In the genomic region with DNA sequence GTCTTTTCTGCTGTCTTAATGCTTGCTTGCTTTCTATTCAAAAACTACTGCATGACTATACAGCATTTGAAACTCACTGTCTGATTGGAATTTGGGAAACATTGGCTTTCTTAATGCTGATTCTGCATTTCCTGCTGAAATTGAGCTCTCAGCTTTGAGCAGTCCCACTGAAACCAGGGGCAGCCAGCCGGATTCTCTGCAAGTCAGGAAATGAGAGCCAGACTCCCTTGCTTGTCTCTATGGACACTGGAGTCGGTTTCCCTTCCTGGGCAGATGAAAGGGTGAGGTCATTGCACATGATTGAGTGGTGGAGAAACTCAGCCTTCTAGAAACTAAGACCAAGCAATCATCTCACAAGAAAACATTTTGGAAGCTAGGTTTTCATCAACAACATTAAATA, we compare ENCODE assay signal across 11 cellular contexts.
A peak's percentile ranks its signal among the peaks of the same experiment; 100 is the strongest.
DNase-seq lines count a peak whose midpoint lies in the region; ATAC-seq and TF ChIP-seq lines count a peak whose summit lies in the region.
"Had no signal": no experiment of that assay in that cellular context is flagged by ENCODE, and none has a peak within 500 bp of the region (broad histone marks: within the 10 kb centered on the region; RNA-seq: fewer than 3 reads in every experiment).

No MANE protein-coding gene starts in this region.

- in situ Hi-C loops in gastrocnemius medialis (cut with MboI; ENCODE audit: low sequenced_read_pairs in 4 of 4): no loop called here

- intact Hi-C loops in gastrocnemius medialis (cut with DNase I; ENCODE audit: low total_unique reads): no loop called here

- peak overlapping the region; percentile 37 for H3K4me3 Mint-ChIP-seq in HFFc6
- no peak overlapping the region for H3K4me3 Mint-ChIP-seq in T-helper 17 cell
- H3K4me3 Mint-ChIP-seq in glutamatergic neuron (ENCODE audit: unreplicated experiment): no peak overlapping the region
- H3K4me3 Mint-ChIP-seq: activated T-cell treated with anti-CD3 and anti-CD28 coated beads, Interleukin-2, amount 50 U/mL, for 4 hours had no signal

- peaks cover 0 to 6% of the 10 kb centered on the region in 2 donors for H3K4me1 ChIP-seq in gastrocnemius medialis

- no peak for TF ChIP-seq CTCF in HFFc6 (IDR thresholded peaks at IDR 0.05)
- TF ChIP-seq CTCF in gastrocnemius medialis (IDR thresholded peaks at IDR 0.05 in 4 of 5, conservative IDR thresholded peaks at IDR 0.05 in 1 of 5): no peak
- TF ChIP-seq CTCF in glutamatergic neuron (IDR thresholded peaks at IDR 0.05; ENCODE audit: partially characterized antibody, unreplicated experiment): no peak

- H3K4me1 Mint-ChIP-seq in HFFc6 (ENCODE audit: low read depth): peaks cover 18% of the 10 kb centered on the region
- H3K4me1 Mint-ChIP-seq in T-helper 17 cell: no peaks in the 10 kb centered on the region
- peaks cover 5% of the 10 kb centered on the region for H3K4me1 Mint-ChIP-seq in glutamatergic neuron (ENCODE audit: low read depth, unreplicated experiment)

- no peak overlapping the region for H3K4me3 ChIP-seq in gastrocnemius medialis

- peaks cover 2% of the 10 kb centered on the region for H3K27me3 Mint-ChIP-seq in HFFc6 (ENCODE audit: insufficient read depth)
- peaks cover 6% of the 10 kb centered on the region for H3K27me3 Mint-ChIP-seq in T-helper 17 cell
- peaks cover 3% of the 10 kb centered on the region for H3K27me3 Mint-ChIP-seq in glutamatergic neuron (ENCODE audit: unreplicated experiment)

- H3K9me3 Mint-ChIP-seq in HFFc6: no peaks in the 10 kb centered on the region
- peaks cover 2% of the 10 kb centered on the region for H3K9me3 Mint-ChIP-seq in glutamatergic neuron (ENCODE audit: unreplicated experiment)

- peak overlapping the region; percentile 57; the same call in 1 of the 2 replicates for H3K27ac Mint-ChIP-seq in HFFc6
- H3K27ac Mint-ChIP-seq in T-helper 17 cell: no peak overlapping the region
- H3K27ac Mint-ChIP-seq in glutamatergic neuron (ENCODE audit: unreplicated experiment): no peak overlapping the region

- no peaks in the 10 kb centered on the region for H3K36me3 ChIP-seq in gastrocnemius medialis
- H3K36me3 ChIP-seq: neutrophil had no signal

- H3K27ac ChIP-seq in gastrocnemius medialis: no peak overlapping the region
- H3K27ac ChIP-seq: neutrophil had no signal

- peak; percentile 43 for DNase-seq in HFFc6
- peak; percentile 10 for DNase-seq in cerebellum (ENCODE audit: low spot score)
- DNase-seq in islet precursor cell: peak; percentile 90
- DNase-seq in gastrocnemius medialis: peak; percentile 12 to 15
- DNase-seq in T-helper 17 cell: no peak
- no peak for DNase-seq in glutamatergic neuron
- DNase-seq: activated T-cell treated with anti-CD3 and anti-CD28 coated beads, Interleukin-2, amount 50 U/mL, for 4 hours; effector memory CD4-positive, alpha-beta T cell had no signal

- H3K9me3 ChIP-seq in gastrocnemius medialis (no peaks in the 10 kb centered on the region), T-helper 17 cell (ENCODE audit: control insufficient read depth, low read length, poor library complexity, severe bottlenecking) (no peaks in the 10 kb centered on the region)
- H3K9me3 ChIP-seq: neutrophil had no signal

- H3K36me3 Mint-ChIP-seq in HFFc6 (ENCODE audit: low read depth) (no peaks in the 10 kb centered on the region), T-helper 17 cell (ENCODE audit: low read depth) (no peaks in the 10 kb centered on the region), glutamatergic neuron (ENCODE audit: unreplicated experiment) (no peaks in the 10 kb centered on the region)

- no peak for TF ChIP-seq POLR2A in gastrocnemius medialis (IDR thresholded peaks at IDR 0.05)

- ATAC-seq in gastrocnemius medialis (peak in 1 of 2 donors; percentile 39), HG02970 (IDR thresholded peaks at IDR 0.05; ENCODE audit: low FRiP score, unreplicated experiment) (no peak), T-helper 17 cell (no peak), GM18861 (IDR thresholded peaks at IDR 0.05; ENCODE audit: unreplicated experiment) (no peak)
- ATAC-seq: activated T-cell treated with anti-CD3 and anti-CD28 coated beads, Interleukin-2, amount 50 U/mL, for 4 hours had no signal

- H3K27me3 ChIP-seq in gastrocnemius medialis: no peaks in the 10 kb centered on the region
- H3K27me3 ChIP-seq: neutrophil had no signal

Comparison
In these comparisons a context has a peak if more than half of its experiments do, and no peak if none do; other contexts are left out.
1. DNase-seq: peak in HFFc6 (single experiment), cerebellum (single experiment), islet precursor cell (single experiment) and gastrocnemius medialis (2 of 2); none in T-helper 17 cell (0 of 3) and glutamatergic neuron (single experiment).